Comparison of ENCODE assay signal across 27 cellular contexts in genomic region chr16:87360862-87361610, GRCh38.
"Had no signal": no experiment of that assay in that cellular context is flagged by ENCODE, and none has a peak within 500 bp of the region (broad histone marks: within the 10 kb centered on the region; RNA-seq: fewer than 3 reads in every experiment).

No MANE protein-coding gene starts in this region.

- H3K9me3 ChIP-seq: uterus had no signal

- H3K36me3 ChIP-seq: uterus had no signal

- H2AFZ ChIP-seq: hepatocyte, parathyroid adenoma had no signal

- H3K4me3 ChIP-seq: hepatocyte, uterus had no signal

- H3K9ac ChIP-seq: parathyroid adenoma had no signal

- H3K9me3 Mint-ChIP-seq: nephron; stimulated activated memory B cell treated with anti-CD40 and anti-IgM and Interleukin-4, amounts not matched to agents 10 μg/mL and 1 μg/mL and 100 μg/mL, for 72 hours; stimulated activated naive CD8-positive, alpha-beta T cell treated with anti-CD3 and anti-CD28 coated beads, Interleukin-15, amount 100 ng/mL, for 72 hours; T-cell; type B pancreatic cell had no signal

- H3K27me3 ChIP-seq: hepatocyte, uterus had no signal

- DNase-seq: activated CD4-positive, alpha-beta T cell treated with anti-CD3 and anti-CD28 coated beads for 36 hours; activated CD4-positive, CD25-positive, alpha-beta regulatory T cell; activated CD8-positive, alpha-beta memory T cell treated with anti-CD3 and anti-CD28 coated beads, Interleukin-2, amount 10 ng/mL, durations not matched to agents 7 days and 5 days; activated CD8-positive, alpha-beta T cell treated with anti-CD3 and anti-CD28 coated beads, Interleukin-2, amount 10 ng/mL, durations not matched to agents 7 days and 5 days; activated gamma-delta T cell; anterior cingulate cortex; dermis blood vessel endothelial cell; effector CD8-positive, alpha-beta T cell; glutamatergic neuron; islet precursor cell; mammary epithelial cell; small intestine; stimulated activated CD4-positive, alpha-beta T cell treated with anti-CD3 and anti-CD28 coated beads, Interleukin-1b, Interleukin-23, amount 100 ng/mL, for 48 hours; stimulated activated CD4-positive, alpha-beta T cell treated with anti-CD3 and anti-CD28 coated beads, Interleukin-4, amount 100 ng/mL, for 4 hours; stimulated activated CD8-positive, alpha-beta memory T cell treated with anti-CD3 and anti-CD28 coated beads, Interleukin-4, amount 100 ng/mL, for 48 hours; stimulated activated naive CD8-positive, alpha-beta T cell treated with anti-CD3 and anti-CD28 coated beads, Interleukin-15, amount 100 ng/mL, for 72 hours; substantia nigra; T-cell; uterus had no signal

- H3K27ac Mint-ChIP-seq: activated CD4-positive, alpha-beta T cell treated with anti-CD3 and anti-CD28 coated beads for 36 hours; activated CD8-positive, alpha-beta memory T cell treated with anti-CD3 and anti-CD28 coated beads, Interleukin-2, amount 10 ng/mL, durations not matched to agents 7 days and 5 days; activated CD8-positive, alpha-beta T cell treated with anti-CD3 and anti-CD28 coated beads, Interleukin-2, amount 10 ng/mL, durations not matched to agents 7 days and 5 days; activated naive CD8-positive, alpha-beta T cell; nephron; stimulated activated memory B cell treated with anti-CD40 and anti-IgM and Interleukin-4, amounts not matched to agents 10 μg/mL and 1 μg/mL and 100 μg/mL, for 72 hours; type B pancreatic cell had no signal

- H3K4me3 Mint-ChIP-seq: activated CD4-positive, alpha-beta T cell treated with anti-CD3 and anti-CD28 coated beads for 36 hours; activated CD8-positive, alpha-beta memory T cell treated with anti-CD3 and anti-CD28 coated beads, Interleukin-2, amount 10 ng/mL, durations not matched to agents 7 days and 5 days; activated CD8-positive, alpha-beta T cell treated with anti-CD3 and anti-CD28 coated beads, Interleukin-2, amount 10 ng/mL, durations not matched to agents 7 days and 5 days; activated naive CD8-positive, alpha-beta T cell; nephron; stimulated activated memory B cell treated with anti-CD40 and anti-IgM and Interleukin-4, amounts not matched to agents 10 μg/mL and 1 μg/mL and 100 μg/mL, for 72 hours; stimulated activated naive CD8-positive, alpha-beta T cell treated with anti-CD3 and anti-CD28 coated beads, Interleukin-15, amount 100 ng/mL, for 72 hours; T-cell; type B pancreatic cell had no signal

- ATAC-seq: activated CD8-positive, alpha-beta memory T cell treated with anti-CD3 and anti-CD28 coated beads, Interleukin-2, amount 10 ng/mL, durations not matched to agents 7 days and 5 days; activated CD8-positive, alpha-beta T cell treated with anti-CD3 and anti-CD28 coated beads, Interleukin-2, amount 10 ng/mL, durations not matched to agents 7 days and 5 days; sciatic nerve; stimulated activated memory B cell treated with anti-CD40 and anti-IgM and Interleukin-4, amounts not matched to agents 10 μg/mL and 1 μg/mL and 100 μg/mL, for 72 hours; stimulated activated naive CD8-positive, alpha-beta T cell treated with anti-CD3 and anti-CD28 coated beads, Interleukin-15, amount 100 ng/mL, for 72 hours; T-cell had no signal

- H3K27me3 Mint-ChIP-seq: activated CD4-positive, alpha-beta T cell treated with anti-CD3 and anti-CD28 coated beads for 36 hours; activated CD8-positive, alpha-beta memory T cell treated with anti-CD3 and anti-CD28 coated beads, Interleukin-2, amount 10 ng/mL, durations not matched to agents 7 days and 5 days; activated naive CD8-positive, alpha-beta T cell; stimulated activated memory B cell treated with anti-CD40 and anti-IgM and Interleukin-4, amounts not matched to agents 10 μg/mL and 1 μg/mL and 100 μg/mL, for 72 hours; stimulated activated naive CD8-positive, alpha-beta T cell treated with anti-CD3 and anti-CD28 coated beads, Interleukin-15, amount 100 ng/mL, for 72 hours; T-cell; type B pancreatic cell had no signal

- H3K27ac ChIP-seq: epithelial cell of prostate, hepatocyte, parathyroid adenoma, uterus had no signal

- H3K4me2 ChIP-seq: hepatocyte had no signal
